Comparison of ENCODE assay signal across 16 cellular contexts in genomic region chr5:139843991-139844390, GRCh38. TPM values are rescaled to one million over a fixed set of nuclear protein-coding genes. Genes with fewer than 3 reads are reported as not detected.
DNase-seq lines count a peak whose midpoint lies in the region; FAIRE-seq and TF ChIP-seq lines count a peak whose summit lies in the region.
"Had no signal": no experiment of that assay in that cellular context is flagged by ENCODE, and none has a peak within 500 bp of the region (broad histone marks: within the 10 kb centered on the region; RNA-seq: fewer than 3 reads in every experiment).

No MANE protein-coding gene starts in this region.

- H3K36me3 Mint-ChIP-seq in HFFc6 (ENCODE audit: low read depth) = no peaks in the 10 kb centered on the region

- H3K18ac ChIP-seq in trophoblast cell (ENCODE audit: low read length) = no peak overlapping the region

- WGBS in trophoblast cell (ENCODE audit: extremely low coverage, insufficient coverage, insufficient read length) = no CpG with 5 or more reads among the region's 5 CpGs

- no peak overlapping the region for H3K4me2 ChIP-seq in trophoblast cell (ENCODE audit: low read length)
- H3K4me2 ChIP-seq: BLaER1, GM23338, SK-N-SH had no signal

- no peak overlapping the region for H2BK5ac ChIP-seq in trophoblast cell (ENCODE audit: low read depth, low read length, poor library complexity)

- peaks cover 0 to 7% of the 10 kb centered on the region in 2 donors for H3K4me1 ChIP-seq in kidney (ENCODE audit: control insufficient read depth in 1 of 2, insufficient read depth in 1 of 2, low read depth in 1 of 2, low read length in 2 of 2)
- peaks cover 2 to 4% of the 10 kb centered on the region in 2 experiments for H3K4me1 ChIP-seq in trophoblast cell (ENCODE audit: control insufficient read depth in 1 of 2, insufficient read depth in 2 of 2, low read length in 2 of 2)

- H3K14ac ChIP-seq in trophoblast cell (ENCODE audit: low read length) = no peak overlapping the region

- H3K27ac ChIP-seq in kidney (ENCODE audit: low read depth in 2 of 2, low read length in 2 of 2) (no peak overlapping the region), trophoblast cell (ENCODE audit: low read depth, low read length) (no peak overlapping the region)
- H3K27ac ChIP-seq: BLaER1 had no signal

- H3K9ac ChIP-seq in kidney (ENCODE audit: low read length in 2 of 2) = no peak overlapping the region
- no peak overlapping the region for H3K9ac ChIP-seq in trophoblast cell (ENCODE audit: low read length)
- H3K9ac ChIP-seq: BLaER1, SK-N-SH had no signal

- H3K36me3 ChIP-seq in kidney (ENCODE audit: control insufficient read depth in 1 of 2, insufficient read depth in 2 of 2, low read length in 2 of 2) (no peaks in the 10 kb centered on the region), trophoblast cell (ENCODE audit: control insufficient read depth in 1 of 2, insufficient read depth in 2 of 2, low read length in 2 of 2) (no peaks in the 10 kb centered on the region)
- H3K36me3 ChIP-seq: BLaER1 had no signal

- no peaks in the 10 kb centered on the region for H3K79me1 ChIP-seq in trophoblast cell (ENCODE audit: low read length)

- no peaks in the 10 kb centered on the region for H3K9me3 Mint-ChIP-seq in HFFc6
- H3K9me3 Mint-ChIP-seq: CD4-positive, alpha-beta T cell; GM23338; H9 had no signal

- H2BK12ac ChIP-seq in trophoblast cell (ENCODE audit: low read length) = no peak overlapping the region

- H3K4ac ChIP-seq in trophoblast cell (ENCODE audit: low read depth, low read length) = no peak overlapping the region

- H3K27ac Mint-ChIP-seq in HFFc6 = no peak overlapping the region
- H3K27ac Mint-ChIP-seq: CD4-positive, alpha-beta T cell; GM23338 had no signal

- intact Hi-C loops in kidney (cut with DNase I) = no loop called here

- no peak overlapping the region for H4K91ac ChIP-seq in trophoblast cell (ENCODE audit: low read depth, low read length)

- H2BK120ac ChIP-seq in trophoblast cell (ENCODE audit: insufficient read depth, low read length, poor library complexity) = no peak overlapping the region

- H3K9me3 ChIP-seq in kidney (ENCODE audit: control insufficient read depth in 1 of 2, low read length in 2 of 2) (no peaks in the 10 kb centered on the region), trophoblast cell (ENCODE audit: insufficient read depth, low read depth, low read length) (peaks cover 4% of the 10 kb centered on the region)
- H3K9me3 ChIP-seq: BLaER1, SK-N-SH had no signal

- CTCF ChIA-PET in GM10248 (lab: Yijun Ruan, JAX) = interaction anchor here (0.7 to 9.0 kb wide), 25 partner anchors 8 to 154 kb away, joined by 3 to 108 read pairs (median 5); no protein-coding TSS in a partner anchor

- H3K4me1 Mint-ChIP-seq in HFFc6 (ENCODE audit: low read depth) = no peaks in the 10 kb centered on the region

- DNase-seq in GM10248 (ENCODE audit: extremely low spot score) (peak; percentile 41), GM12891 (ENCODE audit: insufficient read length, low spot score) (no peak), GM19238 (ENCODE audit: insufficient read length, low spot score) (peak; percentile 44), kidney (peak; percentile 10), HFFc6 (no peak), retina (no peak), trophoblast cell (no peak)
- DNase-seq: NCI-H774 had no signal

- no peak overlapping the region for H2AK5ac ChIP-seq in trophoblast cell (ENCODE audit: low read length)

- no peak overlapping the region for H3K4me3 ChIP-seq in kidney (ENCODE audit: low read length in 2 of 2)
- H3K4me3 ChIP-seq in trophoblast cell (ENCODE audit: low read depth, low read length) = no peak overlapping the region
- H3K4me3 ChIP-seq: BLaER1, GM23338, K562 had no signal

- no peak overlapping the region for H4K12ac ChIP-seq in trophoblast cell (ENCODE audit: low read depth, low read length)

- TF ChIP-seq POLR2A in GM12891 (IDR thresholded peaks at IDR 0.05; ENCODE audit: low read depth, low read length) = no peak

- H3K23ac ChIP-seq in trophoblast cell (ENCODE audit: low read length) = no peak overlapping the region

- H3K27me3 ChIP-seq in trophoblast cell (ENCODE audit: insufficient read depth, low read length) = peaks cover 34% of the 10 kb centered on the region

- H2AFZ ChIP-seq in trophoblast cell (ENCODE audit: insufficient read depth, low read length, poor library complexity) = no peak overlapping the region
- H2AFZ ChIP-seq: GM23338 had no signal

- H3K4me3 Mint-ChIP-seq in HFFc6 = no peak overlapping the region
- H3K4me3 Mint-ChIP-seq: GM23338 had no signal

- no peaks in the 10 kb centered on the region for H3K79me2 ChIP-seq in trophoblast cell (ENCODE audit: control insufficient read depth, insufficient read depth, low read length, poor library complexity)

- no peak overlapping the region for H4K8ac ChIP-seq in trophoblast cell (ENCODE audit: low read depth, low read length)

- peaks cover 38% of the 10 kb centered on the region for H3K27me3 Mint-ChIP-seq in HFFc6 (ENCODE audit: insufficient read depth)

- POLR2A ChIA-PET in GM10248 (lab: Yijun Ruan, JAX) = interaction anchor here (0.6 kb wide), 1 partner anchor 1163 kb away, joined by 8 read pairs; no protein-coding TSS in a partner anchor

- FAIRE-seq in GM12891 (lab: Jason Lieb, UNC) = no peak
- FAIRE-seq in kidney (lab: Jason Lieb, UNC) = no peak

- TF ChIP-seq CTCF in GM10248 (IDR thresholded peaks at IDR 0.05; ENCODE audit: control extremely low read depth, extremely low read depth, low read depth, missing control alignments) (no peak), kidney (IDR thresholded peaks at IDR 0.05; ENCODE audit: borderline replicate concordance, extremely low read depth, insufficient read depth) (no peak), HFFc6 (IDR thresholded peaks at IDR 0.05) (no peak)

TF ChIP-seq in GM12891, 5 proteins besides CTCF, POLR2A, EP300 and RAD21:
- TF ChIP-seq SPI1 (IDR thresholded peaks at IDR 0.05; ENCODE audit: low read depth, low read length) (0 out of 2 replicates have a peak, but pooled peaks have one; percentile 8), PAX5 (IDR thresholded peaks at IDR 0.05; ENCODE audit: insufficient read depth, low read length, severe bottlenecking) (no peak)

RNA-seq across cellular contexts. Expression of gene PSD2, which starts 48.4 kb away (rescaled TPM):
- 0.08 TPM for polyA plus RNA-seq in GM12891 (2012; ENCODE audit: low read depth, missing spikeins)
- total RNA-seq in kidney = 0.13 TPM
- polyA plus RNA-seq in kidney (ENCODE audit: insufficient read depth, low read depth, low replicate concordance) = 0.09 TPM
- total RNA-seq in HFFc6 (2021; fragmentation: NEBNext Ultra II Directional; extraction: Animal tissue kit (Norgen Biotek cat#: 25700)) = under 1 TPM in 5 of 6 experiments, not detected in 1; 0.02 to 0.14 (median 0.07) TPM
- polyA plus RNA-seq in trophoblast cell (2013) = 0.37 and 0.38 TPM in 2 replicates
- total RNA-seq: PC-3 had no signal
- polyA plus RNA-seq: AG04450 had no signal

Comparison
In these comparisons a context has a peak if more than half of its experiments do, and no peak if none do; other contexts are left out.
1. DNase-seq: peak in GM10248 (single experiment), GM19238 (single experiment) and kidney (single experiment); none in GM12891 (single experiment), HFFc6 (single experiment), retina (single experiment) and trophoblast cell (0 of 2).